16 cellular contexts compared by ENCODE assay signal in the genomic region with DNA sequence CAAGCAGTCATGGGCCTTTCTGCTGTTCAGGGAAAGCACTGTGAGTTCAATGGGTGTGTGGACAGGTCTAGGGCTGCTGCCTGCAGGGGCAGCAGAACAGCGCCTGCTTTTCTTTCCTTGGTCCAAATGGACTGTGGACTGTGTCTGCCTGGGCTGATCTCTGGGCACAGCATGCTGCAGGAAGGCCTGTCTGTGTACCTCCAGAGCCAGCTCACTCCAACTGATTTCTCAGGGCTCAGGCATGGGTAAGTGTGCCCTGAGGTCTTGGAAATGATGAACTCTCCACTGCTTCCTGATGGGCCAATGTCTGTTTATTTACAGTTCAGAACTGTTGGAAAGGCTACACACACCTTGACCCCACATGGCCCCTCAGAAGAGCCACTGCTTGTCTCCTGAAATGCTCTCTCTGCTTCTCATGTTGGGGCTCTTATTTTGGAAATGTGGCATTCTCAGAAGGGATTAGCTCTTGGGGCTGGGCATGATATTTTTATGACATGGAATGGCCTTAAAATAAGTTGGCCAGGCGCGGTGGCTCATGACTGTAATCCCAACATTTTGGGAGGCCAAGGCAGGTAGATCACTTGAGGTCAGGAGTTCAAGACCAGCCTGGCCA. TPM values are rescaled to one million over a fixed set of nuclear protein-coding genes. Genes with fewer than 3 reads are reported as not detected.
"Had no signal": no experiment of that assay in that cellular context is flagged by ENCODE, and none has a peak within 500 bp of the region (broad histone marks: within the 10 kb centered on the region; RNA-seq: fewer than 3 reads in every experiment).

No MANE protein-coding gene starts in this region.

- H3K4me1 ChIP-seq: breast epithelium, gastroesophageal sphincter, prostate gland had no signal

- H3K9me3 ChIP-seq: breast epithelium, gastroesophageal sphincter, prostate gland, tibial nerve had no signal

- FAIRE-seq: colon, endothelial cell of umbilical vein had no signal

- H3K27ac ChIP-seq: breast epithelium, gastroesophageal sphincter, hepatocyte, prostate gland, tibial nerve had no signal

- ATAC-seq: gastroesophageal sphincter; naive thymus-derived CD4-positive, alpha-beta T cell had no signal

- H3K4me3 ChIP-seq: breast epithelium, gastroesophageal sphincter, hepatocyte, prostate gland, tibial nerve had no signal

- H3K27me3 ChIP-seq: breast epithelium, gastroesophageal sphincter, hepatocyte, tibial nerve had no signal

- H3K79me2 ChIP-seq: hepatocyte had no signal

- DNase-seq: activated CD4-positive, alpha-beta T cell treated with anti-CD3 and anti-CD28 coated beads, Interleukin-2, amount 50 U/mL, for 48 hours; activated CD4-positive, CD25-positive, alpha-beta regulatory T cell treated with anti-CD3 and anti-CD28 coated beads, Interleukin-2, amount 50 U/mL, for 72 hours; activated gamma-delta T cell treated with Interleukin-2 at 50 U/mL for 16 hours; activated naive CD8-positive, alpha-beta T cell treated with anti-CD3 and anti-CD28 coated beads for 36 hours; activated T-cell treated with anti-CD3 and anti-CD28 coated beads, Interleukin-2, amount 50 U/mL, for 48 hours; mammary epithelial cell; naive thymus-derived CD4-positive, alpha-beta T cell; nucleus accumbens; SW 1271 had no signal

- H3K4me2 ChIP-seq: hepatocyte had no signal

- H3K36me3 ChIP-seq: breast epithelium, prostate gland had no signal

- H2AFZ ChIP-seq: hepatocyte had no signal

RNA-seq across cellular contexts. Expression of a gene that starts 27.0 kb away (rescaled TPM):
- polyA plus RNA-seq: naive thymus-derived CD4-positive, alpha-beta T cell had no signal
